Comparison of ENCODE assay signal across 2 cellular contexts in the genomic region with DNA sequence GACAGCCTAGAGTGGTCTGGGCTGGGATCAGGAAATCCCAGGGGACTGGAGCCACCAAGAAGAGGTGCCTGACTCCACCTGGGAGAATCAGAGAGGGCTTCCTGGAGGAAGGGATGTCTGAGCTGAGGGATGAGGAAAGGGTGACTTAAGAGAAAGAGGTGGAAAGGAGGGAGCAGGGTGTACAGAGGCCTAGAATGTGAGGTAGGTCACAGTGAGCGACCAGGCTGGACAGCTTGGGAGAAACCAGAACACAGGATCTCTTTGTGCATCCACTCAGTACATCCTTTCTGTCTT.
TF ChIP-seq lines count a peak whose summit lies in the region.

No MANE protein-coding gene starts in this region.

TF ChIP-seq in HCT116, 20 proteins besides CTCF, POLR2A, EP300 and RAD21 (continued from another document):
- TF ChIP-seq REST (IDR thresholded peaks at IDR 0.05; ENCODE audit: low read depth) (no peak), SP1 (IDR thresholded peaks at IDR 0.05; ENCODE audit: low read depth) (no peak), EZH2phosphoT487 (IDR thresholded peaks at IDR 0.05; ENCODE audit: borderline replicate concordance) (no peak), YY1 (IDR thresholded peaks at IDR 0.05; ENCODE audit: extremely low read depth, insufficient replicate concordance, low read depth, low read length) (no peak), CEBPB (IDR thresholded peaks at IDR 0.05; ENCODE audit: low read depth) (no peak), EZH2 (IDR thresholded peaks at IDR 0.05) (no peak), JUND (IDR thresholded peaks at IDR 0.05) (no peak), ATF3 (IDR thresholded peaks at IDR 0.05) (no peak), EGR1 (IDR thresholded peaks at IDR 0.05; ENCODE audit: low read depth) (no peak), SIN3A (IDR thresholded peaks at IDR 0.05; ENCODE audit: low read depth) (no peak)
- TF ChIP-seq, protein P1, sequence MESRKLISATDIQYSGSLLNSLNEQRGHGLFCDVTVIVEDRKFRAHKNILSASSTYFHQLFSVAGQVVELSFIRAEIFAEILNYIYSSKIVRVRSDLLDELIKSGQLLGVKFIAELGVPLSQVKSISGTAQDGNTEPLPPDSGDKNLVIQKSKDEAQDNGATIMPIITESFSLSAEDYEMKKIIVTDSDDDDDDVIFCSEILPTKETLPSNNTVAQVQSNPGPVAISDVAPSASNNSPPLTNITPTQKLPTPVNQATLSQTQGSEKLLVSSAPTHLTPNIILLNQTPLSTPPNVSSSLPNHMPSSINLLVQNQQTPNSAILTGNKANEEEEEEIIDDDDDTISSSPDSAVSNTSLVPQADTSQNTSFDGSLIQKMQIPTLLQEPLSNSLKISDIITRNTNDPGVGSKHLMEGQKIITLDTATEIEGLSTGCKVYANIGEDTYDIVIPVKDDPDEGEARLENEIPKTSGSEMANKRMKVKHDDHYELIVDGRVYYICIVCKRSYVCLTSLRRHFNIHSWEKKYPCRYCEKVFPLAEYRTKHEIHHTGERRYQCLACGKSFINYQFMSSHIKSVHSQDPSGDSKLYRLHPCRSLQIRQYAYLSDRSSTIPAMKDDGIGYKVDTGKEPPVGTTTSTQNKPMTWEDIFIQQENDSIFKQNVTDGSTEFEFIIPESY (IDR thresholded peaks at IDR 0.05; ENCODE audit: extremely low read depth, insufficient replicate concordance, low read length) = no peak

TF ChIP-seq in WTC11, 78 proteins besides CTCF, POLR2A, EP300 and RAD21 (continued from another document):
- TF ChIP-seq CBFB (CRISPR knock-in tag; IDR thresholded peaks at IDR 0.05; ENCODE audit: low read depth) = no peak
- TF ChIP-seq, protein P2, sequence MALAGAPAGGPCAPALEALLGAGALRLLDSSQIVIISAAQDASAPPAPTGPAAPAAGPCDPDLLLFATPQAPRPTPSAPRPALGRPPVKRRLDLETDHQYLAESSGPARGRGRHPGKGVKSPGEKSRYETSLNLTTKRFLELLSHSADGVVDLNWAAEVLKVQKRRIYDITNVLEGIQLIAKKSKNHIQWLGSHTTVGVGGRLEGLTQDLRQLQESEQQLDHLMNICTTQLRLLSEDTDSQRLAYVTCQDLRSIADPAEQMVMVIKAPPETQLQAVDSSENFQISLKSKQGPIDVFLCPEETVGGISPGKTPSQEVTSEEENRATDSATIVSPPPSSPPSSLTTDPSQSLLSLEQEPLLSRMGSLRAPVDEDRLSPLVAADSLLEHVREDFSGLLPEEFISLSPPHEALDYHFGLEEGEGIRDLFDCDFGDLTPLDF (CRISPR knock-in tag; IDR thresholded peaks at IDR 0.05) = no peak
- no peak for TF ChIP-seq KAT7 (CRISPR knock-in tag; IDR thresholded peaks at IDR 0.05; ENCODE audit: borderline replicate concordance)
- TF ChIP-seq MLX (CRISPR knock-in tag; IDR thresholded peaks at IDR 0.05) = no peak
- no peak for TF ChIP-seq ESRRA (CRISPR knock-in tag; IDR thresholded peaks at IDR 0.05; ENCODE audit: borderline replicate concordance)
- TF ChIP-seq, protein P3, sequence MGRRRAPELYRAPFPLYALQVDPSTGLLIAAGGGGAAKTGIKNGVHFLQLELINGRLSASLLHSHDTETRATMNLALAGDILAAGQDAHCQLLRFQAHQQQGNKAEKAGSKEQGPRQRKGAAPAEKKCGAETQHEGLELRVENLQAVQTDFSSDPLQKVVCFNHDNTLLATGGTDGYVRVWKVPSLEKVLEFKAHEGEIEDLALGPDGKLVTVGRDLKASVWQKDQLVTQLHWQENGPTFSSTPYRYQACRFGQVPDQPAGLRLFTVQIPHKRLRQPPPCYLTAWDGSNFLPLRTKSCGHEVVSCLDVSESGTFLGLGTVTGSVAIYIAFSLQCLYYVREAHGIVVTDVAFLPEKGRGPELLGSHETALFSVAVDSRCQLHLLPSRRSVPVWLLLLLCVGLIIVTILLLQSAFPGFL (CRISPR knock-in tag; IDR thresholded peaks at IDR 0.05; ENCODE audit: borderline replicate concordance) = no peak
- no peak for TF ChIP-seq ZNF138 (CRISPR knock-in tag; conservative IDR thresholded peaks at IDR 0.05)
- no peak for TF ChIP-seq HMGA2 (CRISPR knock-in tag; IDR thresholded peaks at IDR 0.05)
- no peak for TF ChIP-seq ZNF121 (CRISPR knock-in tag; IDR thresholded peaks at IDR 0.05)
